22 cellular contexts compared by ENCODE assay signal in genomic region chr2:96506016-96506906, GRCh38. TPM values are rescaled to one million over a fixed set of nuclear protein-coding genes. Genes with fewer than 3 reads are reported as not detected.
DNase-seq lines count a peak whose midpoint lies in the region; FAIRE-seq lines count a peak whose summit lies in the region.
"Had no signal": no experiment of that assay in that cellular context is flagged by ENCODE, and none has a peak within 500 bp of the region (broad histone marks: within the 10 kb centered on the region; RNA-seq: fewer than 3 reads in every experiment).

No MANE protein-coding gene starts in this region.

- H3K18ac ChIP-seq in mesenchymal stem cell (ENCODE audit: low read depth in 1 of 2, low read length in 2 of 2) = no peak overlapping the region

- H2BK15ac ChIP-seq in mesenchymal stem cell (ENCODE audit: low read depth, poor library complexity, severe bottlenecking) = no peak overlapping the region

- H3K4me3 ChIP-seq in mesenchymal stem cell (ENCODE audit: insufficient read depth in 1 of 2, low read depth in 1 of 2, low read length in 2 of 2) = no peak overlapping the region
- H3K4me3 ChIP-seq: left ventricle myocardium inferior had no signal

- H3K27ac ChIP-seq in mesenchymal stem cell (ENCODE audit: low read length, poor library complexity, severe bottlenecking) = peak overlapping the region; percentile 72
- H3K27ac ChIP-seq: C4-2B, left ventricle myocardium inferior, neutrophil had no signal

- H3K36me3 Mint-ChIP-seq in activated T-helper 1 cell treated with anti-CD3 and anti-CD28 coated beads, Interleukin-12 subunit alpha, Interleukin-12 subunit beta, Interleukin-2, Interleukin-4 antibody, amounts not matched to agents 30 ng/mL and 10 ng/mL and 1 ng/mL, durations not matched to agents 14 hours and 24 hours and 36 hours (ENCODE audit: low read depth) = no peaks in the 10 kb centered on the region
- H3K36me3 Mint-ChIP-seq: activated naive CD8-positive, alpha-beta T cell had no signal

- peaks cover 3% of the 10 kb centered on the region for H3K27me3 Mint-ChIP-seq in activated T-helper 1 cell treated with anti-CD3 and anti-CD28 coated beads, Interleukin-12 subunit alpha, Interleukin-12 subunit beta, Interleukin-2, Interleukin-4 antibody, amounts not matched to agents 30 ng/mL and 10 ng/mL and 1 ng/mL, durations not matched to agents 14 hours and 24 hours and 36 hours (ENCODE audit: insufficient read depth)

- H2BK12ac ChIP-seq in mesenchymal stem cell (ENCODE audit: low read length in 2 of 2) = no peak overlapping the region

- H2BK120ac ChIP-seq in mesenchymal stem cell (ENCODE audit: low read depth, low read length) = no peak overlapping the region

- H2BK5ac ChIP-seq in mesenchymal stem cell (ENCODE audit: low read depth, low read length, poor library complexity, severe bottlenecking) = no peak overlapping the region

- DNase-seq in activated effector memory CD4-positive, alpha-beta T cell treated with anti-CD3 and anti-CD28 coated beads, Interleukin-2, amount 50 U/mL, for 16 hours = peak; percentile 60
- no peak for DNase-seq in activated effector memory CD4-positive, alpha-beta T cell treated with Interleukin-2 at 50 U/mL for 16 hours
- no peak for DNase-seq in activated T-helper 1 cell treated with anti-CD3 and anti-CD28 coated beads, Interleukin-12 subunit alpha, Interleukin-12 subunit beta, Interleukin-2, Interleukin-4 antibody, amounts not matched to agents 30 ng/mL and 10 ng/mL and 1 ng/mL, durations not matched to agents 14 hours and 24 hours and 36 hours (ENCODE audit: low spot score)
- DNase-seq in mesenchymal stem cell (no peak), ureter (ENCODE audit: low spot score) (peak; percentile 38), NCI-H2227 (lab: John Stamatoyannopoulos, UW; ENCODE audit: unreplicated experiment) (no peak), DMS153 (lab: John Stamatoyannopoulos, UW) (no peak), frontal cortex (ENCODE audit: low spot score in 2 of 2) (no peak)
- DNase-seq: activated T-cell treated with anti-CD3 and anti-CD28 coated beads, Interleukin-2, amount 50 U/mL, for 1 hour; GOT3; left ventricle myocardium inferior; MM.1S; NCI-H1436; NCI-H2171 treated with DMSO at 0.1 percent for 48 hours had no signal

- no peak overlapping the region for H4K8ac ChIP-seq in mesenchymal stem cell (ENCODE audit: low read length)

- peaks cover 21 to 49% of the 10 kb centered on the region in 2 experiments for H3K27me3 ChIP-seq in mesenchymal stem cell (ENCODE audit: control insufficient read depth in 1 of 2, insufficient read depth in 1 of 2, low read length in 2 of 2)

- H3K27ac Mint-ChIP-seq in activated T-helper 1 cell treated with anti-CD3 and anti-CD28 coated beads, Interleukin-12 subunit alpha, Interleukin-12 subunit beta, Interleukin-2, Interleukin-4 antibody, amounts not matched to agents 30 ng/mL and 10 ng/mL and 1 ng/mL, durations not matched to agents 14 hours and 24 hours and 36 hours = no peak overlapping the region
- H3K27ac Mint-ChIP-seq: activated naive CD8-positive, alpha-beta T cell; T-helper 1 cell treated with Interleukin-12 subunit alpha and Interleukin-12 subunit beta and Interleukin-4 antibody, amounts not matched to agents 30 μg/mL and 1 μg/mL, for 36 hours had no signal

- FAIRE-seq in frontal cortex (lab: Jason Lieb, UNC) = no peak
- FAIRE-seq: GM12891, urothelium cell line had no signal

- H3K14ac ChIP-seq in mesenchymal stem cell (ENCODE audit: low read length in 2 of 2) = no peak overlapping the region

- H3K4me3 Mint-ChIP-seq in activated T-helper 1 cell treated with anti-CD3 and anti-CD28 coated beads, Interleukin-12 subunit alpha, Interleukin-12 subunit beta, Interleukin-2, Interleukin-4 antibody, amounts not matched to agents 30 ng/mL and 10 ng/mL and 1 ng/mL, durations not matched to agents 14 hours and 24 hours and 36 hours = peak overlapping the region; percentile 15
- H3K4me3 Mint-ChIP-seq: activated naive CD8-positive, alpha-beta T cell had no signal

- H3K9me3 ChIP-seq in mesenchymal stem cell (ENCODE audit: control insufficient read depth, low read length) = no peaks in the 10 kb centered on the region
- H3K9me3 ChIP-seq: left ventricle myocardium inferior, neutrophil had no signal

- WGBS in mesenchymal stem cell = 87% methylated on average over 8 of the region's 8 CpGs

- no peak overlapping the region for H3K4ac ChIP-seq in mesenchymal stem cell (ENCODE audit: low read depth in 1 of 2, low read length in 2 of 2)

- no peak overlapping the region for H3K9ac ChIP-seq in mesenchymal stem cell (ENCODE audit: low read length)

- H3K36me3 ChIP-seq in mesenchymal stem cell (ENCODE audit: control insufficient read depth in 1 of 2, insufficient read depth in 2 of 2, low read depth in 1 of 2, low read length in 2 of 2) = no peaks in the 10 kb centered on the region
- H3K36me3 ChIP-seq: left ventricle myocardium inferior, neutrophil had no signal

- H3K79me1 ChIP-seq in mesenchymal stem cell (replicated peaks; ENCODE audit: low read length, poor library complexity, severe bottlenecking) = no peaks in the 10 kb centered on the region

- no peak overlapping the region for H2AFZ ChIP-seq in mesenchymal stem cell (ENCODE audit: low read depth, low read length)

- H4K91ac ChIP-seq in mesenchymal stem cell (ENCODE audit: low read length) = no peak overlapping the region

- H3K9me3 Mint-ChIP-seq in activated T-helper 1 cell treated with anti-CD3 and anti-CD28 coated beads, Interleukin-12 subunit alpha, Interleukin-12 subunit beta, Interleukin-2, Interleukin-4 antibody, amounts not matched to agents 30 ng/mL and 10 ng/mL and 1 ng/mL, durations not matched to agents 14 hours and 24 hours and 36 hours = no peaks in the 10 kb centered on the region
- H3K9me3 Mint-ChIP-seq: T-helper 1 cell treated with Interleukin-12 subunit alpha and Interleukin-12 subunit beta and Interleukin-4 antibody, amounts not matched to agents 30 μg/mL and 1 μg/mL, for 36 hours had no signal

- H3K4me1 ChIP-seq in mesenchymal stem cell (ENCODE audit: control insufficient read depth, insufficient read depth, low read depth, low read length) = peaks cover 53% of the 10 kb centered on the region

- intact Hi-C loops in activated T-helper 1 cell treated with anti-CD3 and anti-CD28 coated beads, Interleukin-12 subunit alpha, Interleukin-12 subunit beta, Interleukin-2, Interleukin-4 antibody, amounts not matched to agents 30 ng/mL and 10 ng/mL and 1 ng/mL, durations not matched to agents 14 hours and 24 hours and 36 hours (cut with micrococcal nuclease) = loop anchor here (5.0 kb wide), 1 partner anchor 46 kb away; no protein-coding TSS in a partner anchor

- H3K4me2 ChIP-seq in mesenchymal stem cell (ENCODE audit: low read length, poor library complexity, severe bottlenecking) = no peak overlapping the region

- no peak overlapping the region for H3K23ac ChIP-seq in mesenchymal stem cell (ENCODE audit: low read length in 2 of 2)

- H3K4me1 Mint-ChIP-seq in activated T-helper 1 cell treated with anti-CD3 and anti-CD28 coated beads, Interleukin-12 subunit alpha, Interleukin-12 subunit beta, Interleukin-2, Interleukin-4 antibody, amounts not matched to agents 30 ng/mL and 10 ng/mL and 1 ng/mL, durations not matched to agents 14 hours and 24 hours and 36 hours (ENCODE audit: low read depth) = peaks cover 64% of the 10 kb centered on the region

- peak overlapping the region; percentile 41 for H2AK5ac ChIP-seq in mesenchymal stem cell (ENCODE audit: low read length, severe bottlenecking)

RNA-seq across cellular contexts. Expression of gene NEURL3, which starts 1.1 kb away (rescaled TPM):
- 0.54 and 0.75 TPM in 2 replicates for total RNA-seq in activated T-helper 1 cell treated with anti-CD3 and anti-CD28 coated beads, Interleukin-12 subunit alpha, Interleukin-12 subunit beta, Interleukin-2, Interleukin-4 antibody, amounts not matched to agents 30 ng/mL and 10 ng/mL and 1 ng/mL, durations not matched to agents 14 hours and 24 hours and 36 hours
- polyA plus RNA-seq in mesenchymal stem cell (2013, experiment 1 of 2) = not detected
- not detected for polyA plus RNA-seq in mesenchymal stem cell (2013, experiment 2 of 2)
- total RNA-seq in ureter (0.70 TPM), frontal cortex (not detected)
- total RNA-seq: IMR-90, left ventricle myocardium inferior, OCI-LY7 had no signal
- polyA plus RNA-seq: IMR-90 had no signal

RNA-seq across cellular contexts. Expression of gene ARID5A, which starts 30.3 kb away (rescaled TPM):
- total RNA-seq in activated T-helper 1 cell treated with anti-CD3 and anti-CD28 coated beads, Interleukin-12 subunit alpha, Interleukin-12 subunit beta, Interleukin-2, Interleukin-4 antibody, amounts not matched to agents 30 ng/mL and 10 ng/mL and 1 ng/mL, durations not matched to agents 14 hours and 24 hours and 36 hours = 233 and 240 TPM in 2 replicates
- 4.0 TPM for polyA plus RNA-seq in mesenchymal stem cell (2013, experiment 1 of 2)
- polyA plus RNA-seq in mesenchymal stem cell (2013, experiment 2 of 2) = 3.9 TPM
- total RNA-seq in ureter (36.6 TPM), frontal cortex (1.6 TPM)

Comparison
In these comparisons a context has a peak if more than half of its experiments do, and no peak if none do; other contexts are left out.
1. DNase-seq: peak in activated effector memory CD4-positive, alpha-beta T cell treated with anti-CD3 and anti-CD28 coated beads, Interleukin-2, amount 50 U/mL, for 16 hours (single experiment) and ureter (single experiment); none in activated effector memory CD4-positive, alpha-beta T cell treated with Interleukin-2 at 50 U/mL for 16 hours (single experiment), activated T-helper 1 cell treated with anti-CD3 and anti-CD28 coated beads, Interleukin-12 subunit alpha, Interleukin-12 subunit beta, Interleukin-2, Interleukin-4 antibody, amounts not matched to agents 30 ng/mL and 10 ng/mL and 1 ng/mL, durations not matched to agents 14 hours and 24 hours and 36 hours (single experiment), mesenchymal stem cell (single experiment), NCI-H2227 (single experiment), DMS153 (single experiment) and frontal cortex (0 of 2).
2. RNA of gene ARID5A, which starts 30.3 kb away (total RNA-seq): 233 to 240 TPM in activated T-helper 1 cell treated with anti-CD3 and anti-CD28 coated beads, Interleukin-12 subunit alpha, Interleukin-12 subunit beta, Interleukin-2, Interleukin-4 antibody, amounts not matched to agents 30 ng/mL and 10 ng/mL and 1 ng/mL, durations not matched to agents 14 hours and 24 hours and 36 hours and 36.6 TPM in ureter (single experiment); 1.6 TPM in frontal cortex (single experiment); every median in the first group is over 10 times any median in the second.